8 cellular contexts compared by ENCODE assay signal in genomic region chr7:136114966-136115762, GRCh38.
DNase-seq lines count a peak whose midpoint lies in the region; ATAC-seq and TF ChIP-seq lines count a peak whose summit lies in the region.

No MANE protein-coding gene starts in this region.

- H3K4me3 ChIP-seq in DOHH2 (ENCODE audit: low read length) (no peak overlapping the region), adrenal gland (no peak overlapping the region), iPS DF 6.9 (ENCODE audit: low read length) (no peak overlapping the region)

- no peaks in the 10 kb centered on the region for H3K79me2 ChIP-seq in DOHH2 (ENCODE audit: control insufficient read depth, low read length)

- DNase-seq in RPMI7951 (ENCODE audit: low read depth) (peak; percentile 59), adrenal gland (peak; percentile 41 to 78 (median 53)), iPS DF 6.9 (ENCODE audit: low read depth, low spot score) (peak; percentile 58), NK-92 (lab: John Stamatoyannopoulos, UW; ENCODE audit: unreplicated experiment) (no peak)
- DNase-seq in stimulated activated CD4-positive, alpha-beta T cell treated with anti-CD3 and anti-CD28 coated beads, Interleukin-2, amount 100 ng/mL, for 48 hours, result peak; percentile 49 to 50

- H3K27me3 ChIP-seq in DOHH2 (ENCODE audit: control insufficient read depth, low read length) (no peaks in the 10 kb centered on the region), adrenal gland (no peaks in the 10 kb centered on the region), iPS DF 6.9 (ENCODE audit: control insufficient read depth, insufficient read depth, low read length) (no peaks in the 10 kb centered on the region)

- no peak overlapping the region for H3K27ac ChIP-seq in DOHH2 (ENCODE audit: low read depth, low read length)
- no peak overlapping the region for H3K27ac ChIP-seq in adrenal gland
- no peak overlapping the region for H3K27ac ChIP-seq in iPS DF 6.9 (ENCODE audit: low read length)

- H3K4me1 ChIP-seq in DOHH2 (ENCODE audit: control insufficient read depth, low read length) (no peaks in the 10 kb centered on the region), adrenal gland (replicated peaks in 1 of 2) (no peaks in the 10 kb centered on the region), iPS DF 6.9 (ENCODE audit: control insufficient read depth, insufficient read depth, low read length) (no peaks in the 10 kb centered on the region)

- no peaks in the 10 kb centered on the region for H3K9me3 ChIP-seq in DOHH2 (ENCODE audit: control insufficient read depth, insufficient read depth, low read length)
- H3K9me3 ChIP-seq in adrenal gland (replicated peaks in 1 of 3), result no peaks in the 10 kb centered on the region
- no peaks in the 10 kb centered on the region for H3K9me3 ChIP-seq in iPS DF 6.9 (ENCODE audit: control insufficient read depth, insufficient read depth, low read length)

- peak; percentile 94 for TF ChIP-seq CTCF in DOHH2 (IDR thresholded peaks at IDR 0.05; ENCODE audit: low read depth, low read length, poor library complexity, severe bottlenecking)
- TF ChIP-seq CTCF in adrenal gland (IDR thresholded peaks at IDR 0.05), result peak; percentile 50 to 74 (median 64)

- WGBS in adrenal gland, 4 donors, result 43 to 55% (median 47%) methylated on average over 13 to 21 of the region's 21 CpGs
- no CpG with 5 or more reads among the region's 21 CpGs for WGBS in iPS DF 6.9 (ENCODE audit: insufficient coverage, insufficient read length)

- H3K9me2 ChIP-seq in DOHH2 (replicated peaks; ENCODE audit: control insufficient read depth, low read length), result no peaks in the 10 kb centered on the region

- H3F3A ChIP-seq in DOHH2 (ENCODE audit: control insufficient read depth, insufficient read depth), result no peaks in the 10 kb centered on the region

- H3K4me2 ChIP-seq in DOHH2 (ENCODE audit: low read length), result no peak overlapping the region

- H3K36me3 ChIP-seq in DOHH2 (ENCODE audit: control insufficient read depth, low read length) (no peaks in the 10 kb centered on the region), adrenal gland (replicated peaks in 1 of 2) (no peaks in the 10 kb centered on the region), iPS DF 6.9 (ENCODE audit: control insufficient read depth, insufficient read depth, low read length) (no peaks in the 10 kb centered on the region)

- H4K20me1 ChIP-seq in DOHH2 (ENCODE audit: control insufficient read depth, insufficient read depth, low read depth, low read length), result no peaks in the 10 kb centered on the region

- TF ChIP-seq POLR2A in adrenal gland (IDR thresholded peaks at IDR 0.05), result no peak

- peak; percentile 97 for ATAC-seq in GM19455 (IDR thresholded peaks at IDR 0.05; ENCODE audit: unreplicated experiment)
- peak; percentile 100 for ATAC-seq in HG03378 (IDR thresholded peaks at IDR 0.05; ENCODE audit: unreplicated experiment)

- intact Hi-C loops in adrenal gland (cut with DNase I), result loop anchor here in 1 of 2 donors (5.0 kb wide), 1 partner anchor 353 kb away; no protein-coding TSS in a partner anchor
